ENCODE assay signal across 27 cellular contexts in genomic region chr12:9120487-9121184, GRCh38. TPM values are rescaled to one million over a fixed set of nuclear protein-coding genes. Genes with fewer than 3 reads are reported as not detected.
DNase-seq lines count a peak whose midpoint lies in the region; ATAC-seq and TF ChIP-seq lines count a peak whose summit lies in the region.
"Had no signal": no experiment of that assay in that cellular context is flagged by ENCODE, and none has a peak within 500 bp of the region (broad histone marks: within the 10 kb centered on the region; RNA-seq: fewer than 3 reads in every experiment).

No MANE protein-coding gene starts in this region.

- H3K27me3 ChIP-seq in aorta (ENCODE audit: control insufficient read depth in 1 of 2, insufficient read depth in 2 of 2, low read length in 1 of 2) = no peaks in the 10 kb centered on the region
- no peaks in the 10 kb centered on the region for H3K27me3 ChIP-seq in tibial nerve
- H3K27me3 ChIP-seq: BLaER1 treated with 17β-estradiol and CSF1 and Interleukin-3, amounts not matched to agents 10 nM and 100 nM had no signal

- DNase-seq in activated CD4-positive, alpha-beta T cell treated with anti-CD3 and anti-CD28 coated beads, Interleukin-2, amount 10 ng/mL, durations not matched to agents 24 days and 14 days = peak; percentile 24
- DNase-seq in activated CD4-positive, alpha-beta T cell treated with anti-CD3 and anti-CD28 coated beads, Interleukin-2, amount 50 U/mL, for 1 hour = no peak
- DNase-seq in left lobe of liver (ENCODE audit: low spot score) (no peak), aorta (no peak), HCEC 1CT (no peak), tibial nerve (ENCODE audit: low spot score in 2 of 2) (no peak)
- no peak for DNase-seq in stimulated activated effector memory CD8-positive, alpha-beta T cell treated with anti-CD3 and anti-CD28 coated beads, Interleukin-12 subunit alpha, Interleukin-12 subunit beta, amount 100 ng/mL, for 72 hours (ENCODE audit: low spot score in 2 of 2)
- DNase-seq: 8988T; Caco-2; CD4-positive, alpha-beta memory T cell; DMS 273 treated with DMSO at 0.1 percent for 48 hours; GM23248; H9; KG1; NCI-H1105; NCI-H146; NCI-H2029; NCI-H345; NCI-H524; NCI-H774; NK-92 treated with Interleukin-12 subunit alpha and Interleukin-12 subunit beta, amount 100 ng/mL, for 24 hours; SHP77 treated with DMSO at 0.1 percent for 48 hours had no signal

- H3K27ac Mint-ChIP-seq in activated CD4-positive, alpha-beta T cell treated with anti-CD3 and anti-CD28 coated beads, Interleukin-2, amount 10 ng/mL, durations not matched to agents 24 days and 14 days = no peak overlapping the region
- peak overlapping the region; percentile 5 for H3K27ac Mint-ChIP-seq in stimulated activated effector memory CD8-positive, alpha-beta T cell treated with anti-CD3 and anti-CD28 coated beads, Interleukin-12 subunit alpha, Interleukin-12 subunit beta, amount 100 ng/mL, for 72 hours
- H3K27ac Mint-ChIP-seq: CD4-positive, alpha-beta memory T cell; H9 had no signal

- peaks cover 2 to 6% of the 10 kb centered on the region in 2 donors for H3K4me1 ChIP-seq in aorta (ENCODE audit: control insufficient read depth in 1 of 2, insufficient read depth in 2 of 2, low read length in 2 of 2)
- peaks cover 5 to 83% (median 23%) of the 10 kb centered on the region in 4 donors for H3K4me1 ChIP-seq in tibial nerve

- no peaks in the 10 kb centered on the region for H3K9me3 Mint-ChIP-seq in activated CD4-positive, alpha-beta T cell treated with anti-CD3 and anti-CD28 coated beads, Interleukin-2, amount 10 ng/mL, durations not matched to agents 24 days and 14 days
- no peaks in the 10 kb centered on the region for H3K9me3 Mint-ChIP-seq in stimulated activated effector memory CD8-positive, alpha-beta T cell treated with anti-CD3 and anti-CD28 coated beads, Interleukin-12 subunit alpha, Interleukin-12 subunit beta, amount 100 ng/mL, for 72 hours
- H3K9me3 Mint-ChIP-seq: CD4-positive, alpha-beta memory T cell; H9 had no signal

- H3K36me3 ChIP-seq in aorta (ENCODE audit: control insufficient read depth in 1 of 2, insufficient read depth in 2 of 2, low read length in 1 of 2) = no peaks in the 10 kb centered on the region
- no peaks in the 10 kb centered on the region for H3K36me3 ChIP-seq in tibial nerve
- H3K36me3 ChIP-seq: BLaER1 treated with 17β-estradiol and CSF1 and Interleukin-3, amounts not matched to agents 10 nM and 100 nM had no signal

- 89 to 95% methylated on average over 10 of the region's 10 CpGs for WGBS in aorta, 2 donors
- 85 to 86% methylated on average over 10 of the region's 10 CpGs for WGBS in tibial nerve, 2 donors

- H3K4me3 ChIP-seq in aorta (ENCODE audit: low read length in 2 of 2) (no peak overlapping the region), tibial nerve (no peak overlapping the region)
- H3K4me3 ChIP-seq: BLaER1 treated with 17β-estradiol and CSF1 and Interleukin-3, amounts not matched to agents 10 nM and 100 nM; GM23248 had no signal

- ATAC-seq in left lobe of liver (peak; percentile 41), aorta (ENCODE audit: low FRiP score) (no peak), esophagus mucosa (no peak)
- no peak for ATAC-seq in stimulated activated effector memory CD8-positive, alpha-beta T cell treated with anti-CD3 and anti-CD28 coated beads, Interleukin-12 subunit alpha, Interleukin-12 subunit beta, amount 100 ng/mL, for 72 hours

- no peak for TF ChIP-seq POLR2A in tibial nerve (IDR thresholded peaks at IDR 0.05)

- TF ChIP-seq CTCF in tibial nerve (IDR thresholded peaks at IDR 0.05) = no peak

- no peaks in the 10 kb centered on the region for H3K27me3 Mint-ChIP-seq in activated CD4-positive, alpha-beta T cell treated with anti-CD3 and anti-CD28 coated beads, Interleukin-2, amount 10 ng/mL, durations not matched to agents 24 days and 14 days
- H3K27me3 Mint-ChIP-seq: CD4-positive, alpha-beta memory T cell had no signal

- peak overlapping the region; percentile 4 to 25 for H3K27ac ChIP-seq in aorta (ENCODE audit: low read depth in 1 of 2, low read length in 2 of 2)
- H3K27ac ChIP-seq in tibial nerve = peak overlapping the region in 2 of 4 donors; percentile 37 to 83
- H3K27ac ChIP-seq: GM23248, HL-60, RWPE1 had no signal

- no peak for TF ChIP-seq EP300 in tibial nerve (IDR thresholded peaks at IDR 0.05)

- intact Hi-C loops in activated CD4-positive, alpha-beta T cell treated with anti-CD3 and anti-CD28 coated beads, Interleukin-2, amount 10 ng/mL, durations not matched to agents 24 days and 14 days (cut with micrococcal nuclease) = no loop called here
- intact Hi-C loops in aorta (cut with DNase I) = no loop called here

- H3K36me3 Mint-ChIP-seq in activated CD4-positive, alpha-beta T cell treated with anti-CD3 and anti-CD28 coated beads, Interleukin-2, amount 10 ng/mL, durations not matched to agents 24 days and 14 days (ENCODE audit: low read depth) = no peaks in the 10 kb centered on the region
- peaks cover 8% of the 10 kb centered on the region for H3K36me3 Mint-ChIP-seq in stimulated activated effector memory CD8-positive, alpha-beta T cell treated with anti-CD3 and anti-CD28 coated beads, Interleukin-12 subunit alpha, Interleukin-12 subunit beta, amount 100 ng/mL, for 72 hours

- peaks cover 5% of the 10 kb centered on the region for H3K4me1 Mint-ChIP-seq in activated CD4-positive, alpha-beta T cell treated with anti-CD3 and anti-CD28 coated beads, Interleukin-2, amount 10 ng/mL, durations not matched to agents 24 days and 14 days
- H3K4me1 Mint-ChIP-seq in stimulated activated effector memory CD8-positive, alpha-beta T cell treated with anti-CD3 and anti-CD28 coated beads, Interleukin-12 subunit alpha, Interleukin-12 subunit beta, amount 100 ng/mL, for 72 hours = peaks cover 35% of the 10 kb centered on the region

- H3K4me3 Mint-ChIP-seq in activated CD4-positive, alpha-beta T cell treated with anti-CD3 and anti-CD28 coated beads, Interleukin-2, amount 10 ng/mL, durations not matched to agents 24 days and 14 days = no peak overlapping the region
- H3K4me3 Mint-ChIP-seq in stimulated activated effector memory CD8-positive, alpha-beta T cell treated with anti-CD3 and anti-CD28 coated beads, Interleukin-12 subunit alpha, Interleukin-12 subunit beta, amount 100 ng/mL, for 72 hours = no peak overlapping the region
- H3K4me3 Mint-ChIP-seq: CD4-positive, alpha-beta memory T cell; H9 had no signal

- H3K9me3 ChIP-seq in aorta (ENCODE audit: control insufficient read depth, low read length) (no peaks in the 10 kb centered on the region), tibial nerve (no peaks in the 10 kb centered on the region)

RNA-seq across cellular contexts. Expression of gene A2M, which starts 4.9 kb away (rescaled TPM):
- not detected in 2 replicates for total RNA-seq in activated CD4-positive, alpha-beta T cell treated with anti-CD3 and anti-CD28 coated beads, Interleukin-2, amount 10 ng/mL, durations not matched to agents 24 days and 14 days
- total RNA-seq in left lobe of liver (915 TPM), aorta (1,000 to 10,000 TPM; 2,139 to 2,389 TPM), esophagus mucosa (86.9 TPM), tibial nerve (100 to 1,000 TPM; 183 to 396 (median 303) TPM)
- 1,000 to 10,000 TPM in 1 of 2 donors, 100 to 1,000 TPM in 1; 268 to 1,278 TPM for polyA plus RNA-seq in aorta
- total RNA-seq: HT-29 had no signal

Comparison
In these comparisons a context has a peak if more than half of its experiments do, and no peak if none do; other contexts are left out.
1. RNA of gene A2M, which starts 4.9 kb away (total RNA-seq): 2,139 to 2,389 TPM in aorta, 915 TPM in left lobe of liver (single experiment), 183 to 396 TPM in tibial nerve and 86.9 TPM in esophagus mucosa (single experiment); not detected in activated CD4-positive, alpha-beta T cell treated with anti-CD3 and anti-CD28 coated beads, Interleukin-2, amount 10 ng/mL, durations not matched to agents 24 days and 14 days; every median in the first group is over 10 times any median in the second.